In genomic region chr1:29202053-29202452, GRCh38 we compare ENCODE assay signal across 10 cellular contexts. TPM values are rescaled to one million over a fixed set of nuclear protein-coding genes. Genes with fewer than 3 reads are reported as not detected.
A peak's percentile ranks its signal among the peaks of the same experiment; 100 is the strongest.
DNase-seq lines count a peak whose midpoint lies in the region; ATAC-seq and TF ChIP-seq lines count a peak whose summit lies in the region.
"Had no signal": no experiment of that assay in that cellular context is flagged by ENCODE, and none has a peak within 500 bp of the region (broad histone marks: within the 10 kb centered on the region; RNA-seq: fewer than 3 reads in every experiment).

No MANE protein-coding gene starts in this region.

- no peak overlapping the region for H3K4me3 Mint-ChIP-seq in Caco-2 (ENCODE audit: unreplicated experiment)

- H3K79me2 ChIP-seq in PC-3 (ENCODE audit: low read length) = no peaks in the 10 kb centered on the region

- no peaks in the 10 kb centered on the region for H3F3A ChIP-seq in PC-3 (ENCODE audit: low read length, unreplicated experiment)

- POLR2A ChIA-PET in Caco-2 (lab: Charles Lee) (interaction anchor here (0.5 to 1.7 kb wide), 2 partner anchors 20 to 166 kb away, joined by 3 to 16 read pairs; partner anchors contain the start of gene SRSF4), PC-3 (lab: Charles Lee; ENCODE audit: unreplicated experiment) (interaction anchor here (1.1 kb wide), 1 partner anchor 20 kb away, joined by 12 read pairs; the partner anchor contains the start of gene SRSF4)

- H3K27ac Mint-ChIP-seq in Caco-2 (ENCODE audit: unreplicated experiment) = peak overlapping the region; percentile 3

- 0 out of 2 replicates have a peak overlapping the region, but pooled peaks have one; percentile 7 for H3K9ac ChIP-seq in PC-3 (ENCODE audit: low read length)
- H3K9ac ChIP-seq in rectal smooth muscle tissue (ENCODE audit: low read length) = no peak overlapping the region

- H3K4me3 ChIP-seq in Caco-2 (ENCODE audit: low read depth, low read length) (no peak overlapping the region), PC-3 (ENCODE audit: low read length) (no peak overlapping the region), rectal smooth muscle tissue (ENCODE audit: low read length) (no peak overlapping the region), testis (no peak overlapping the region)
- H3K4me3 ChIP-seq: mucosa of descending colon had no signal

- H3K36me3 ChIP-seq in Caco-2 (ENCODE audit: control insufficient read depth, insufficient read depth, low read length) (no peaks in the 10 kb centered on the region), PC-3 (ENCODE audit: low read depth, low read length) (peaks cover 18% of the 10 kb centered on the region), rectal smooth muscle tissue (ENCODE audit: control insufficient read depth, insufficient read depth, low read length) (peaks cover 5% of the 10 kb centered on the region), testis (ENCODE audit: low read depth, missing control alignments) (no peaks in the 10 kb centered on the region)

- no peaks in the 10 kb centered on the region for H4K20me1 ChIP-seq in PC-3 (ENCODE audit: low read length)

- H3K36me3 Mint-ChIP-seq in Caco-2 (ENCODE audit: insufficient read depth, unreplicated experiment) = peaks cover 17% of the 10 kb centered on the region

- H3K27me3 ChIP-seq in Caco-2 (replicated peaks; ENCODE audit: control insufficient read depth, insufficient read depth, low read length) (no peaks in the 10 kb centered on the region), PC-3 (ENCODE audit: low read length) (no peaks in the 10 kb centered on the region), rectal smooth muscle tissue (ENCODE audit: control insufficient read depth, insufficient read depth, low read length) (no peaks in the 10 kb centered on the region), testis (no peaks in the 10 kb centered on the region)

- ATAC-seq in PC-3 (no peak), esophagus mucosa (peak; percentile 7)

- no peaks in the 10 kb centered on the region for H3K9me3 Mint-ChIP-seq in Caco-2 (ENCODE audit: unreplicated experiment)

- no peak for TF ChIP-seq POLR2A in testis (IDR thresholded peaks at IDR 0.05)

- 92% methylated on average over 1 of the region's 1 CpG; no CpG with 5 or more reads in 1 of the 2 donors for WGBS in testis, 2 donors

- H3K4me1 Mint-ChIP-seq in Caco-2 (ENCODE audit: low read depth, unreplicated experiment) = no peaks in the 10 kb centered on the region

- CTCF ChIA-PET in Caco-2 (lab: Charles Lee) (interaction anchor here (0.6 to 1.7 kb wide), 10 partner anchors 11 to 465 kb away, joined by 3 to 22 read pairs (median 6); partner anchors contain the start of genes SRSF4 and YTHDF2), PC-3 (lab: Charles Lee) (interaction anchor here (1.0 to 2.0 kb wide), 4 partner anchors 20 to 320 kb away, joined by 4 to 14 read pairs (median 6); partner anchors contain the start of gene SRSF4)

- no peaks in the 10 kb centered on the region for H3K9me2 ChIP-seq in PC-3 (replicated peaks; ENCODE audit: low read length)

- no peaks in the 10 kb centered on the region for H3K27me3 Mint-ChIP-seq in Caco-2 (ENCODE audit: insufficient read depth, unreplicated experiment)

- DNase-seq in Caco-2 (no peak), PC-3 (no peak), hippocampal formation (lab: John Stamatoyannopoulos, UW) (no peak), testis (no peak), posterior vena cava (ENCODE audit: low spot score) (no peak)
- no peak for DNase-seq in effector CD8-positive, alpha-beta T cell (lab: John Stamatoyannopoulos, UW)
- DNase-seq: effector memory CD4-positive, alpha-beta T cell had no signal

- no peak for TF ChIP-seq CTCF in Caco-2 (IDR thresholded peaks at IDR 0.05; ENCODE audit: insufficient read depth in 1 of 2, low read depth in 1 of 2, low read length in 1 of 2, severe bottlenecking in 1 of 2, unreplicated experiment in 1 of 2)
- no peak for TF ChIP-seq CTCF in PC-3 (conservative IDR thresholded peaks at IDR 0.05; ENCODE audit: low read depth, low read length)
- no peak for TF ChIP-seq CTCF in testis (IDR thresholded peaks at IDR 0.05)

- intact Hi-C loops in Caco-2 (cut with micrococcal nuclease; ENCODE audit: unreplicated experiment) (loop anchor here (1.0 to 5.0 kb wide), 3 partner anchors 20 to 320 kb away; no protein-coding TSS in a partner anchor), PC-3 (cut with micrococcal nuclease) (loop anchor here (1.0 to 5.0 kb wide), 4 partner anchors 20 to 415 kb away; no protein-coding TSS in a partner anchor), testis (cut with DNase I; ENCODE audit: low total_unique reads) (no loop called here), posterior vena cava (cut with DNase I) (loop anchor here (5.0 kb wide), 2 partner anchors 315 to 320 kb away; no protein-coding TSS in a partner anchor)

- peaks cover 13% of the 10 kb centered on the region for H3K4me1 ChIP-seq in Caco-2
- H3K4me1 ChIP-seq in PC-3 (ENCODE audit: insufficient read depth, low read length) = peaks cover 21% of the 10 kb centered on the region
- peaks cover 16% of the 10 kb centered on the region for H3K4me1 ChIP-seq in rectal smooth muscle tissue (ENCODE audit: control insufficient read depth, insufficient read depth, low read length)
- no peaks in the 10 kb centered on the region for H3K4me1 ChIP-seq in testis

- H3K27ac ChIP-seq in PC-3 (ENCODE audit: low read length) (peak overlapping the region; percentile 42), rectal smooth muscle tissue (ENCODE audit: low read depth, low read length) (peak overlapping the region; percentile 92), testis (peak overlapping the region in 1 of 2 donors; percentile 50)

- H3K4me2 ChIP-seq in PC-3 (ENCODE audit: low read length) = peak overlapping the region; percentile 75

- H2AFZ ChIP-seq in PC-3 (ENCODE audit: low read length) = no peak overlapping the region

- H3K9me3 ChIP-seq in Caco-2 = no peaks in the 10 kb centered on the region
- H3K9me3 ChIP-seq in PC-3 (ENCODE audit: low read length) = no peaks in the 10 kb centered on the region
- no peaks in the 10 kb centered on the region for H3K9me3 ChIP-seq in testis
- H3K9me3 ChIP-seq: mucosa of descending colon had no signal

- BruUV-seq in Caco-2 (replicated peaks; lab: Mats Ljungman, UMichigan) (no TSS peak), PC-3 (replicated peaks; lab: Mats Ljungman, UMichigan) (no TSS peak)

RNA-seq across cellular contexts. Expression of gene SRSF4, which starts 20.4 kb away (rescaled TPM):
- total RNA-seq in Caco-2 (2022) (44.1 and 45.8 TPM in 2 replicates), PC-3 (2014; rRNA removed) (62.0 and 78.2 TPM in 2 replicates), esophagus mucosa (47.6 TPM), testis (10 to 100 TPM; 77.1 to 81.7 TPM), posterior vena cava (10 to 100 TPM; 62.9 to 77.8 TPM)
- 63.2 TPM for polyA plus RNA-seq in testis (ENCODE audit: insufficient read depth, low read depth, low replicate concordance)

RNA-seq across cellular contexts. Expression of gene MECR, which starts 28.7 kb away (rescaled TPM):
- 21.5 and 23.1 TPM in 2 replicates for total RNA-seq in Caco-2 (2022)
- 25.3 and 30.5 TPM in 2 replicates for total RNA-seq in PC-3 (2014; rRNA removed)
- total RNA-seq in esophagus mucosa = 21.0 TPM
- 10 to 100 TPM; 37.3 to 38.9 TPM for total RNA-seq in testis
- polyA plus RNA-seq in testis (ENCODE audit: insufficient read depth, low read depth, low replicate concordance) = 33.7 TPM
- total RNA-seq in posterior vena cava = 10 to 100 TPM; 13.9 to 20.0 TPM

RNA-seq across cellular contexts. Expression of gene PTPRU, which starts 34.3 kb away (rescaled TPM):
- 32.9 and 41.4 TPM in 2 replicates for total RNA-seq in Caco-2 (2022)
- total RNA-seq in PC-3 (2014; rRNA removed) = 25.7 and 31.4 TPM in 2 replicates
- total RNA-seq in esophagus mucosa = 6.2 TPM
- total RNA-seq in testis = 10 to 100 TPM; 21.7 to 39.1 TPM
- 13.3 TPM for polyA plus RNA-seq in testis (ENCODE audit: insufficient read depth, low read depth, low replicate concordance)
- total RNA-seq in posterior vena cava = 10 to 100 TPM; 12.3 to 16.5 TPM
